Comparison of ENCODE assay signal across 19 cellular contexts in genomic region chr5:68502531-68502930, GRCh38.
A peak's percentile ranks its signal among the peaks of the same experiment; 100 is the strongest.
DNase-seq lines count a peak whose midpoint lies in the region; ATAC-seq and TF ChIP-seq lines count a peak whose summit lies in the region.
"Had no signal": no experiment of that assay in that cellular context is flagged by ENCODE, and none has a peak within 500 bp of the region (broad histone marks: within the 10 kb centered on the region; RNA-seq: fewer than 3 reads in every experiment).

No MANE protein-coding gene starts in this region.

- H3K4me3 Mint-ChIP-seq in HFFc6 (no peak overlapping the region), neural progenitor cell (no peak overlapping the region)
- no peak overlapping the region for H3K4me3 Mint-ChIP-seq in effector memory CD8-positive, alpha-beta T cell
- H3K4me3 Mint-ChIP-seq: B cell; CD8-positive, alpha-beta T cell; H9 had no signal

- ATAC-seq in effector memory CD8-positive, alpha-beta T cell (replicated peaks): no peak
- ATAC-seq: CD8-positive, alpha-beta T cell; K562 had no signal

- H3K27ac ChIP-seq in neural progenitor cell: no peak overlapping the region
- H3K27ac ChIP-seq: BLaER1 treated with 17β-estradiol and CSF1 and Interleukin-3, amounts not matched to agents 10 nM and 100 nM; HL-60 had no signal

- no peaks in the 10 kb centered on the region for H3F3A ChIP-seq in neural progenitor cell (ENCODE audit: low read depth)

- peaks cover 15% of the 10 kb centered on the region for H3K36me3 Mint-ChIP-seq in HFFc6 (ENCODE audit: low read depth)
- H3K36me3 Mint-ChIP-seq in neural progenitor cell: peaks cover 8% of the 10 kb centered on the region
- no peaks in the 10 kb centered on the region for H3K36me3 Mint-ChIP-seq in effector memory CD8-positive, alpha-beta T cell (ENCODE audit: insufficient read depth)

- H4K20me1 ChIP-seq in neural progenitor cell (ENCODE audit: low read depth): no peaks in the 10 kb centered on the region
- H4K20me1 ChIP-seq: BLaER1 treated with 17β-estradiol and CSF1 and Interleukin-3, amounts not matched to agents 10 nM and 100 nM had no signal

- no peak overlapping the region for H3K4me2 ChIP-seq in neural progenitor cell
- H3K4me2 ChIP-seq: BLaER1 treated with 17β-estradiol and CSF1 and Interleukin-3, amounts not matched to agents 10 nM and 100 nM had no signal

- no peaks in the 10 kb centered on the region for H3K79me2 ChIP-seq in neural progenitor cell (ENCODE audit: low read depth)

- no peak overlapping the region for H3K9ac ChIP-seq in neural progenitor cell
- H3K9ac ChIP-seq: BLaER1 treated with 17β-estradiol and CSF1 and Interleukin-3, amounts not matched to agents 10 nM and 100 nM had no signal

- no peaks in the 10 kb centered on the region for H3K9me3 ChIP-seq in neural progenitor cell (ENCODE audit: low read depth)

- no peak for TF ChIP-seq CTCF in HFFc6 (IDR thresholded peaks at IDR 0.05)
- TF ChIP-seq CTCF in fibroblast of mammary gland (conservative IDR thresholded peaks at IDR 0.05; ENCODE audit: control insufficient read depth, insufficient read depth, low read depth, low read length): no peak
- no peak for TF ChIP-seq CTCF in neural progenitor cell (IDR thresholded peaks at IDR 0.05)

- H3K4me1 Mint-ChIP-seq in HFFc6 (ENCODE audit: low read depth): peaks cover 69% of the 10 kb centered on the region
- peaks cover 21% of the 10 kb centered on the region for H3K4me1 Mint-ChIP-seq in neural progenitor cell
- H3K4me1 Mint-ChIP-seq in effector memory CD8-positive, alpha-beta T cell (ENCODE audit: low read depth in 2 of 2): no peaks in the 10 kb centered on the region
- H3K4me1 Mint-ChIP-seq: B cell, H9 had no signal

- H3K27me3 ChIP-seq in neural progenitor cell: no peaks in the 10 kb centered on the region
- H3K27me3 ChIP-seq: BLaER1 treated with 17β-estradiol and CSF1 and Interleukin-3, amounts not matched to agents 10 nM and 100 nM had no signal

- no peaks in the 10 kb centered on the region; the same call in 1 of the 2 replicates for H3K27me3 Mint-ChIP-seq in HFFc6 (ENCODE audit: insufficient read depth)
- H3K27me3 Mint-ChIP-seq in neural progenitor cell (ENCODE audit: insufficient read depth, low read depth): peaks cover 6% of the 10 kb centered on the region
- peaks cover 5 to 12% of the 10 kb centered on the region in 2 donors for H3K27me3 Mint-ChIP-seq in effector memory CD8-positive, alpha-beta T cell
- H3K27me3 Mint-ChIP-seq: B cell had no signal

- peak; percentile 6 for DNase-seq in AG08395 (ENCODE audit: low spot score)
- peak; percentile 16 for DNase-seq in ELR (ENCODE audit: low read depth)
- peak; percentile 22 for DNase-seq in HFFc6
- DNase-seq in fibroblast of mammary gland (ENCODE audit: low read depth): peak; percentile 26
- DNase-seq in neural progenitor cell (ENCODE audit: low spot score): no peak
- DNase-seq in NOMO-1 (lab: John Stamatoyannopoulos, UW; ENCODE audit: unreplicated experiment in 2 of 2): no peak
- no peak for DNase-seq in dedifferentiated amniotic fluid mesenchymal stem cell (ENCODE audit: extremely low spot score)
- no peak for DNase-seq in effector memory CD8-positive, alpha-beta T cell
- DNase-seq: 8988T; Calu3; CD8-positive, alpha-beta T cell; DMS79 treated with DMSO at 0.1 percent for 48 hours; GDM1; GOT3; H9 had no signal

- H3K27ac Mint-ChIP-seq in HFFc6: peak overlapping the region; percentile 31; the same call in 1 of the 2 replicates
- no peak overlapping the region for H3K27ac Mint-ChIP-seq in neural progenitor cell
- no peak overlapping the region for H3K27ac Mint-ChIP-seq in effector memory CD8-positive, alpha-beta T cell
- H3K27ac Mint-ChIP-seq: B cell; CD8-positive, alpha-beta T cell; H9 had no signal

- H2AFZ ChIP-seq in neural progenitor cell (replicated peaks): no peak overlapping the region

- H3K4me3 ChIP-seq in fibroblast of mammary gland (ENCODE audit: control insufficient read depth, low read depth, low read length) (no peak overlapping the region), neural progenitor cell (no peak overlapping the region)
- H3K4me3 ChIP-seq: BLaER1 treated with 17β-estradiol and CSF1 and Interleukin-3, amounts not matched to agents 10 nM and 100 nM; K562 had no signal

- H3K9me3 Mint-ChIP-seq in HFFc6 (peaks cover 15% of the 10 kb centered on the region), neural progenitor cell (peaks cover 22% of the 10 kb centered on the region)
- peaks cover 0 to 13% of the 10 kb centered on the region in 2 donors for H3K9me3 Mint-ChIP-seq in effector memory CD8-positive, alpha-beta T cell

- no peaks in the 10 kb centered on the region for H3K4me1 ChIP-seq in neural progenitor cell
- H3K4me1 ChIP-seq: BLaER1 treated with 17β-estradiol and CSF1 and Interleukin-3, amounts not matched to agents 10 nM and 100 nM had no signal

- no peaks in the 10 kb centered on the region for H3K36me3 ChIP-seq in neural progenitor cell

Comparison
In these comparisons a context has a peak if more than half of its experiments do, and no peak if none do; other contexts are left out.
1. DNase-seq: peak in AG08395 (single experiment), ELR (single experiment), HFFc6 (single experiment) and fibroblast of mammary gland (single experiment); none in neural progenitor cell (single experiment), NOMO-1 (0 of 2), dedifferentiated amniotic fluid mesenchymal stem cell (single experiment) and effector memory CD8-positive, alpha-beta T cell (0 of 3).